Comparison of ENCODE assay signal across 13 cellular contexts in the genomic region with DNA sequence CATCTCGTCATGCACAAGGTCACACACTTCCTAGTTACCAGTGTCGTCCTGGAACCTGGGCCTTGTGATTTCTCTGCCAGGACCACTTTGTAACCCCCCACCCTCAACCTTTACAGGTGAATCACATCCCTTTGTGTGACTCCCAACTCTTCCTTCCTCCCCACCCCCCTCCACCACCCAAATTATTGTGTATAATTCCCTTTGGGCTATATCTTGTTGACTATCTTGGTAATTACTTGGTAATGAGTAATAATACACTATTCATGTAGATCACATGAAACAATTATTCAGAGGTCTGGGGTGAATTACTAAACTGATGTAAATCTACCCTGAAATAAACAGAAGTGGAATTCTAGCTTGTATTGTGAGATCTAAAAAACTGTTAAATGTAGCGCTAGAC. TPM values are rescaled to one million over a fixed set of nuclear protein-coding genes. Genes with fewer than 3 reads are reported as not detected.
A peak's percentile ranks its signal among the peaks of the same experiment; 100 is the strongest.
DNase-seq lines count a peak whose midpoint lies in the region; ATAC-seq, FAIRE-seq and TF ChIP-seq lines count a peak whose summit lies in the region.
"Had no signal": no experiment of that assay in that cellular context is flagged by ENCODE, and none has a peak within 500 bp of the region (broad histone marks: within the 10 kb centered on the region; RNA-seq: fewer than 3 reads in every experiment).

No MANE protein-coding gene starts in this region.

- no peaks in the 10 kb centered on the region for H3K9me1 ChIP-seq in IMR-90 (ENCODE audit: insufficient read depth, low read length)

- no TSS peak for BruUV-seq in IMR-90 (replicated peaks; lab: Mats Ljungman, UMichigan)

- H2BK120ac ChIP-seq in IMR-90 (ENCODE audit: low read depth, low read length), result no peak overlapping the region
- no peak overlapping the region for H2BK120ac ChIP-seq in mesenchymal stem cell (ENCODE audit: low read depth, low read length)

- H3K9me3 ChIP-seq in A549, result no peaks in the 10 kb centered on the region
- peaks cover 2% of the 10 kb centered on the region; the same call in 1 of the 2 replicates for H3K9me3 ChIP-seq in IMR-90 (ENCODE audit: control insufficient read depth, insufficient read depth, low read length)
- no peaks in the 10 kb centered on the region for H3K9me3 ChIP-seq in mesenchymal stem cell (ENCODE audit: control insufficient read depth, low read length)
- no peaks in the 10 kb centered on the region for H3K9me3 ChIP-seq in SJCRH30 (replicated peaks)
- H3K9me3 ChIP-seq in pancreas, result no peaks in the 10 kb centered on the region
- H3K9me3 ChIP-seq: adrenal gland had no signal

- no peak overlapping the region for H2BK20ac ChIP-seq in IMR-90 (ENCODE audit: low read depth, low read length)

- H3K9ac ChIP-seq in IMR-90 (ENCODE audit: low read depth, low read length) (no peak overlapping the region), mesenchymal stem cell (ENCODE audit: low read length) (peak overlapping the region; percentile 75)
- H3K9ac ChIP-seq: BLaER1 treated with 17β-estradiol and CSF1 and Interleukin-3, amounts not matched to agents 10 nM and 100 nM had no signal

- H2BK5ac ChIP-seq in IMR-90 (ENCODE audit: low read depth, low read length, poor library complexity, severe bottlenecking) (no peak overlapping the region), mesenchymal stem cell (ENCODE audit: low read depth, low read length, poor library complexity, severe bottlenecking) (no peak overlapping the region)

- H2BK15ac ChIP-seq in IMR-90 (ENCODE audit: low read depth, low read length), result no peak overlapping the region
- no peak overlapping the region for H2BK15ac ChIP-seq in mesenchymal stem cell (ENCODE audit: low read depth, poor library complexity, severe bottlenecking)

- H4K5ac ChIP-seq in IMR-90 (ENCODE audit: low read depth, low read length), result no peak overlapping the region

- H3K18ac ChIP-seq in IMR-90 (ENCODE audit: low read depth, low read length) (no peak overlapping the region), mesenchymal stem cell (ENCODE audit: low read depth in 1 of 2, low read length in 2 of 2) (no peak overlapping the region)

- FAIRE-seq in A549 (lab: Jason Lieb, UNC) (no peak), GM19239 (lab: Jason Lieb, UNC) (no peak), pancreas (lab: Jason Lieb, UNC) (no peak)

- no peak overlapping the region for H3K56ac ChIP-seq in IMR-90 (ENCODE audit: extremely low read depth, insufficient read depth, low read length)

- H3K36me3 ChIP-seq in IMR-90 (ENCODE audit: control insufficient read depth, insufficient read depth, low read length) (no peaks in the 10 kb centered on the region), mesenchymal stem cell (ENCODE audit: control insufficient read depth in 1 of 2, insufficient read depth in 2 of 2, low read depth in 1 of 2, low read length in 2 of 2) (no peaks in the 10 kb centered on the region), SJCRH30 (no peaks in the 10 kb centered on the region), pancreas (no peaks in the 10 kb centered on the region)
- H3K36me3 ChIP-seq: adrenal gland; BLaER1 treated with 17β-estradiol and CSF1 and Interleukin-3, amounts not matched to agents 10 nM and 100 nM had no signal

- peak overlapping the region; percentile 95 for H3K4me2 ChIP-seq in A549
- H3K4me2 ChIP-seq in IMR-90 (ENCODE audit: low read depth, low read length), result peak overlapping the region; percentile 62
- no peak overlapping the region for H3K4me2 ChIP-seq in mesenchymal stem cell (ENCODE audit: low read length, poor library complexity, severe bottlenecking)
- H3K4me2 ChIP-seq: BLaER1 treated with 17β-estradiol and CSF1 and Interleukin-3, amounts not matched to agents 10 nM and 100 nM had no signal

- H3K14ac ChIP-seq in IMR-90 (replicated peaks; ENCODE audit: low read depth, low read length) (no peak overlapping the region), mesenchymal stem cell (ENCODE audit: low read length in 2 of 2) (no peak overlapping the region)

- H3K4me1 ChIP-seq in A549 (peaks cover 22% of the 10 kb centered on the region; the same call in 2 of the 3 replicates), IMR-90 (ENCODE audit: control insufficient read depth, insufficient read depth, low read length) (no peaks in the 10 kb centered on the region), mesenchymal stem cell (ENCODE audit: control insufficient read depth, insufficient read depth, low read depth, low read length) (peaks cover 11% of the 10 kb centered on the region), SJCRH30 (no peaks in the 10 kb centered on the region), pancreas (peaks cover 0 to 12% (median 0%) of the 10 kb centered on the region in 3 donors)
- H3K4me1 ChIP-seq: adrenal gland; BLaER1 treated with 17β-estradiol and CSF1 and Interleukin-3, amounts not matched to agents 10 nM and 100 nM had no signal

- H3K27ac ChIP-seq in A549 (no peak overlapping the region), IMR-90 (ENCODE audit: insufficient read depth, low read length) (no peak overlapping the region), cingulate gyrus (ENCODE audit: low read depth, low read length) (peak overlapping the region; percentile 7), mesenchymal stem cell (ENCODE audit: low read length, poor library complexity, severe bottlenecking) (no peak overlapping the region), SJCRH30 (no peak overlapping the region), pancreas (no peak overlapping the region)
- H3K27ac ChIP-seq: adrenal gland; BLaER1 treated with 17β-estradiol and CSF1 and Interleukin-3, amounts not matched to agents 10 nM and 100 nM had no signal

- CTCF ChIA-PET in A549 (lab: Yijun Ruan, JAX) (no interaction called here), IMR-90 (lab: Yijun Ruan, JAX) (no interaction called here)

- in situ Hi-C loops in IMR-90 (cut with MboI; ENCODE audit: low sequenced_read_pairs), result no loop called here

- peaks cover 0 to 3% of the 10 kb centered on the region in 2 experiments; a peak in 1 of 4 replicates for H3K79me1 ChIP-seq in IMR-90 (ENCODE audit: low read depth in 1 of 2, low read length in 2 of 2)
- H3K79me1 ChIP-seq in mesenchymal stem cell (replicated peaks; ENCODE audit: low read length, poor library complexity, severe bottlenecking), result no peaks in the 10 kb centered on the region

- intact Hi-C loops in IMR-90 (cut with micrococcal nuclease), result no loop called here
- intact Hi-C loops in pancreas (cut with DNase I), result no loop called here

- H2AK9ac ChIP-seq in IMR-90 (replicated peaks; ENCODE audit: low read depth, low read length, poor library complexity), result no peak overlapping the region

- H3K4ac ChIP-seq in IMR-90 (ENCODE audit: low read depth, low read length) (no peak overlapping the region), mesenchymal stem cell (ENCODE audit: low read depth in 1 of 2, low read length in 2 of 2) (no peak overlapping the region)

- POLR2A ChIA-PET in A549 (lab: Yijun Ruan, JAX) (no interaction called here), IMR-90 (lab: Charles Lee; ENCODE audit: unreplicated experiment) (no interaction called here)

- TF ChIP-seq POLR2A in A549 (IDR thresholded peaks at IDR 0.05; ENCODE audit: low read length) (no peak), IMR-90 (IDR thresholded peaks at IDR 0.05; ENCODE audit: low read depth, low read length) (no peak)

- H3K27me3 ChIP-seq in IMR-90 (ENCODE audit: control insufficient read depth, insufficient read depth, low read length) (no peaks in the 10 kb centered on the region; the same call in 1 of the 2 replicates), mesenchymal stem cell (ENCODE audit: control insufficient read depth in 1 of 2, insufficient read depth in 1 of 2, low read length in 2 of 2) (peaks cover 24 to 37% of the 10 kb centered on the region in 2 experiments), SJCRH30 (no peaks in the 10 kb centered on the region; the same call in 1 of the 2 replicates), pancreas (no peaks in the 10 kb centered on the region)
- H3K27me3 ChIP-seq: adrenal gland; BLaER1 treated with 17β-estradiol and CSF1 and Interleukin-3, amounts not matched to agents 10 nM and 100 nM had no signal

- 81% methylated on average over 3 of the region's 3 CpGs for WGBS in A549 (ENCODE audit: missing lambda C conversion rate)
- WGBS in IMR-90 (ENCODE audit: extremely low coverage in 2 of 2, insufficient read length in 1 of 2), 2 experiments, result 67% methylated on average over 2 of the region's 3 CpGs; no CpG with 5 or more reads in 1 of the 2 experiments
- WGBS in mesenchymal stem cell, result 80% methylated on average over 3 of the region's 3 CpGs
- 48 to 53% methylated on average over 3 of the region's 3 CpGs for WGBS in pancreas, 2 donors

- H3K4me3 ChIP-seq in A549, result no peak overlapping the region
- peak overlapping the region; percentile 89; the same call in 1 of the 2 replicates for H3K4me3 ChIP-seq in IMR-90 (ENCODE audit: insufficient read depth, low read depth, low read length)
- peak overlapping the region in 1 of 2 experiments; percentile 87 for H3K4me3 ChIP-seq in mesenchymal stem cell (ENCODE audit: insufficient read depth in 1 of 2, low read depth in 1 of 2, low read length in 2 of 2)
- no peak overlapping the region for H3K4me3 ChIP-seq in SJCRH30
- H3K4me3 ChIP-seq in pancreas, result peak overlapping the region in 2 of 4 donors; percentile 52 to 67
- H3K4me3 ChIP-seq: BLaER1 treated with 17β-estradiol and CSF1 and Interleukin-3, amounts not matched to agents 10 nM and 100 nM had no signal

- TF ChIP-seq CTCF in A549 (IDR thresholded peaks at IDR 0.05), result no peak
- no peak for TF ChIP-seq CTCF in IMR-90 (conservative IDR thresholded peaks at IDR 0.05; ENCODE audit: low read depth, low read length)
- TF ChIP-seq CTCF in pancreas (IDR thresholded peaks at IDR 0.05), result no peak

- H2AK5ac ChIP-seq in IMR-90 (ENCODE audit: low read depth, low read length) (no peak overlapping the region), mesenchymal stem cell (ENCODE audit: low read length, severe bottlenecking) (no peak overlapping the region)

- DNase-seq in A549 (ENCODE audit: low read depth in 1 of 2, low spot score in 1 of 2) (no peak), IMR-90 (no peak), mesenchymal stem cell (no peak), SJCRH30 (no peak), GM19239 (ENCODE audit: insufficient read length, low spot score) (no peak), pancreas (no peak)
- DNase-seq: activated CD4-positive, CD25-positive, alpha-beta regulatory T cell; NCI-H1092 treated with DMSO at 0.1 percent for 48 hours; NCI-H774 had no signal

- no peak overlapping the region for H4K8ac ChIP-seq in IMR-90 (ENCODE audit: low read depth in 2 of 2, low read length in 2 of 2)
- no peak overlapping the region for H4K8ac ChIP-seq in mesenchymal stem cell (ENCODE audit: low read length)

- no peaks in the 10 kb centered on the region for H4K20me1 ChIP-seq in IMR-90 (ENCODE audit: insufficient read depth, low read length)
- H4K20me1 ChIP-seq: BLaER1 treated with 17β-estradiol and CSF1 and Interleukin-3, amounts not matched to agents 10 nM and 100 nM had no signal

- TF ChIP-seq EP300 in A549 (IDR thresholded peaks at IDR 0.05), result no peak

- no peak overlapping the region for H3K23ac ChIP-seq in IMR-90 (ENCODE audit: low read depth, low read length)
- no peak overlapping the region for H3K23ac ChIP-seq in mesenchymal stem cell (ENCODE audit: low read length in 2 of 2)

- H2AFZ ChIP-seq in IMR-90 (replicated peaks; ENCODE audit: low read length, poor library complexity) (no peak overlapping the region), mesenchymal stem cell (ENCODE audit: low read depth, low read length) (no peak overlapping the region)

- no peak overlapping the region for H2BK12ac ChIP-seq in mesenchymal stem cell (ENCODE audit: low read length in 2 of 2)

- ATAC-seq in A549, result no peak
- no peak for ATAC-seq in IMR-90 (ENCODE audit: low read depth)
- no peak for ATAC-seq in pancreas
- no peak for ATAC-seq in HG02885 (IDR thresholded peaks at IDR 0.05; ENCODE audit: poor library complexity, unreplicated experiment)

- H4K91ac ChIP-seq in IMR-90 (ENCODE audit: insufficient read depth, low read depth, low read length) (no peak overlapping the region), mesenchymal stem cell (ENCODE audit: low read length) (no peak overlapping the region)

- dilution Hi-C loops in IMR-90 (cut with HindIII; ENCODE audit: low sequenced_read_pairs, unreplicated experiment), result no loop called here

- TF ChIP-seq RAD21 in A549 (conservative IDR thresholded peaks at IDR 0.05 in 1 of 2, IDR thresholded peaks at IDR 0.05 in 1 of 2) (no peak), IMR-90 (IDR thresholded peaks at IDR 0.05; ENCODE audit: low read length) (no peak)

RNA-seq across cellular contexts. Expression of a gene that starts 1.7 kb away (rescaled TPM):
- polyA plus RNA-seq in A549 (2011; rRNA removed) (11.8 and 14.7 TPM in 2 replicates), A549 (2017; fragmentation: RNase III; extraction: RNeasy Plus Mini Kit Qiagen cat#74134 plus additional on column Dnase treatment) (6.2 to 8.4 TPM (median 6.3 TPM) in 3 replicates), IMR-90 (2012; rRNA removed) (1.6 and 1.7 TPM in 2 replicates), pancreas (1 to 10 TPM; 2.9 to 7.5 TPM)
- polyA plus RNA-seq in A549 (2012; cell fraction: cytosol; rRNA removed), result 7.5 and 10.0 TPM in 2 replicates
- polyA plus RNA-seq in A549 (2012; cell fraction: nucleus; rRNA removed), result 7.4 and 11.2 TPM in 2 replicates
- 8.4 and 13.9 TPM in 2 replicates for polyA minus RNA-seq in A549 (2011; rRNA and poly(A)+ RNA removed)
- total RNA-seq in IMR-90 (2012; rRNA removed) (0.90 and 1.1 TPM in 2 replicates), pancreas (1 to 10 TPM; 2.3 to 6.2 (median 3.8) TPM)
- 0.43 and 1.3 TPM in 2 replicates for polyA plus RNA-seq in IMR-90 (2012; cell fraction: cytosol; rRNA removed)
- polyA plus RNA-seq in IMR-90 (2012; cell fraction: nucleus; rRNA removed; ENCODE audit: low replicate concordance), result 0.85 and 1.1 TPM in 2 replicates
- polyA plus RNA-seq in mesenchymal stem cell (2013, experiment 1 of 2), result 0.14 TPM
- polyA plus RNA-seq in mesenchymal stem cell (2013, experiment 2 of 2), result 0.29 TPM
- not detected in 2 replicates for total RNA-seq in SJCRH30 (2014; rRNA removed; shearing (Covaris generic))
